18 cellular contexts compared by ENCODE assay signal in the genomic region with DNA sequence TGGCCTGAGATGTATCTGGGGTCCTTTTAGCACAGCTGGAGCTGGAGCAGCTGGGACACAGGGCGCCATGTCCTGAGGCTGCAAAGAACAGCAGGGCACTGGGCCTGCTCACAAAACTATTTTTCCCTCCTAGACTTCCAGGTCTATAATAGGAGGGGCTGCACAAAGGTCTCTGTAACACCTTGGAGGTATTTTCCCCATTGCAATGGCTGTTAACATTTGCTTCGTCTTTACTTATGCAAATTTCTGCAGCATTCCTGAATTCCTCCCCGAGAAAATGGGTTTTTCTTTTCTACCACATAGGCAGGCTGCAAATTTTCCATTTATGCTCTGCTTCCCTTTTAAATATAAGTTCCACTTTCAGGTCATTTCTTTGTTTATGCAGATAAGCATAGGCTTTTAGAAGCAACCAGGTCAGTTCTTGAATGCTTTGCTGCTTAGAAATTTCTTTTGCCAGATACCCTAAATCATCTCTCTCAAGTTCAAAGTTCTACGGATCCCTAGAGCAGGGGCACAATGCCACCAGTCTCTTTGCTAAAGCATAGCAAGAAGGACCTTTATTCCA.
A peak's percentile ranks its signal among the peaks of the same experiment; 100 is the strongest.
DNase-seq lines count a peak whose midpoint lies in the region; ATAC-seq and TF ChIP-seq lines count a peak whose summit lies in the region.
"Had no signal": no experiment of that assay in that cellular context is flagged by ENCODE, and none has a peak within 500 bp of the region (broad histone marks: within the 10 kb centered on the region; RNA-seq: fewer than 3 reads in every experiment).

No MANE protein-coding gene starts in this region.

- in situ Hi-C loops in GM13976 (cut with MboI; ENCODE audit: low sequenced_read_pairs, unreplicated experiment), result no loop called here

- no peak overlapping the region for H3K4ac ChIP-seq in mesenchymal stem cell (ENCODE audit: low read depth in 1 of 2, low read length in 2 of 2)

- H4K8ac ChIP-seq in mesenchymal stem cell (ENCODE audit: low read length), result no peak overlapping the region

- no peak overlapping the region for H3K14ac ChIP-seq in mesenchymal stem cell (ENCODE audit: low read length in 2 of 2)

- no peak overlapping the region for H2AK5ac ChIP-seq in mesenchymal stem cell (ENCODE audit: low read length, severe bottlenecking)

- WGBS in mesenchymal stem cell, result 85% methylated on average over 4 of the region's 4 CpGs

- H3K79me1 ChIP-seq in mesenchymal stem cell (replicated peaks; ENCODE audit: low read length, poor library complexity, severe bottlenecking), result no peaks in the 10 kb centered on the region

- H3K36me3 Mint-ChIP-seq in WTC11, result peaks cover 39% of the 10 kb centered on the region

- H2AFZ ChIP-seq in mesenchymal stem cell (ENCODE audit: low read depth, low read length), result no peak overlapping the region
- H2AFZ ChIP-seq: GM23248 had no signal

- peaks cover 3% of the 10 kb centered on the region for H3K27me3 Mint-ChIP-seq in WTC11 (ENCODE audit: low read depth)

- intact Hi-C loops in lower lobe of right lung (cut with DNase I), result no loop called here

- no peak overlapping the region for H2BK120ac ChIP-seq in mesenchymal stem cell (ENCODE audit: low read depth, low read length)

- no peak overlapping the region for H4K91ac ChIP-seq in mesenchymal stem cell (ENCODE audit: low read length)

- CTCF ChIA-PET in WTC11 (lab: Charles Lee), result no interaction called here

- H3K4me3 Mint-ChIP-seq in WTC11, result no peak overlapping the region
- H3K4me3 Mint-ChIP-seq: CD8-positive, alpha-beta memory T cell; HFFc6 had no signal

- peak overlapping the region; percentile 50; the same call in 1 of the 2 replicates for H3K27ac Mint-ChIP-seq in WTC11
- H3K27ac Mint-ChIP-seq: CD8-positive, alpha-beta memory T cell; HFFc6 had no signal

- H3K9ac ChIP-seq in HUES48 (ENCODE audit: low read depth, low read length), result no peak overlapping the region
- H3K9ac ChIP-seq in mesenchymal stem cell (ENCODE audit: low read length), result no peak overlapping the region
- H3K9ac ChIP-seq: BLaER1, GM23248 had no signal

- DNase-seq in ELF-1 (ENCODE audit: low read depth, low spot score), result peak; percentile 32
- DNase-seq in WTC11 (ENCODE audit: low spot score), result no peak
- DNase-seq in mesenchymal stem cell, result no peak
- DNase-seq in GM13976 (ENCODE audit: low spot score), result no peak
- DNase-seq in lower lobe of right lung, result no peak
- DNase-seq in foreskin melanocyte, result no peak
- DNase-seq: 8988T; AML-193; Caco-2; CD8-positive, alpha-beta memory T cell; DMS53; GM23248; HCEC 1CT; HFFc6; IMR-90; KBM-7 had no signal

- TF ChIP-seq CTCF in WTC11 (IDR thresholded peaks at IDR 0.05) (no peak), GM13976 (IDR thresholded peaks at IDR 0.05; ENCODE audit: borderline replicate concordance, control extremely low read depth, extremely low read depth, insufficient read depth, missing control alignments) (no peak), lower lobe of right lung (IDR thresholded peaks at IDR 0.05) (no peak)

- no peak overlapping the region for H3K4me2 ChIP-seq in mesenchymal stem cell (ENCODE audit: low read length, poor library complexity, severe bottlenecking)
- H3K4me2 ChIP-seq: BLaER1 had no signal

- no peaks in the 10 kb centered on the region for H3K27me3 ChIP-seq in HUES48 (ENCODE audit: control insufficient read depth, insufficient read depth, low read length)
- no peaks in the 10 kb centered on the region for H3K27me3 ChIP-seq in mesenchymal stem cell (ENCODE audit: control insufficient read depth in 1 of 2, insufficient read depth in 1 of 2, low read length in 2 of 2)
- H3K27me3 ChIP-seq in lower lobe of right lung (ENCODE audit: low read depth), result no peaks in the 10 kb centered on the region
- H3K27me3 ChIP-seq: BLaER1 had no signal

- H3K9me3 ChIP-seq in HUES48 (ENCODE audit: control insufficient read depth, insufficient read depth, low read length) (peaks cover 3% of the 10 kb centered on the region), mesenchymal stem cell (ENCODE audit: control insufficient read depth, low read length) (peaks cover 18% of the 10 kb centered on the region), lower lobe of right lung (peaks cover 15% of the 10 kb centered on the region)

- peaks cover 17% of the 10 kb centered on the region for H3K4me1 Mint-ChIP-seq in WTC11
- H3K4me1 Mint-ChIP-seq: CD8-positive, alpha-beta memory T cell had no signal

- no peak overlapping the region for H3K18ac ChIP-seq in mesenchymal stem cell (ENCODE audit: low read depth in 1 of 2, low read length in 2 of 2)

- H3K4me1 ChIP-seq in HUES48 (ENCODE audit: control insufficient read depth, insufficient read depth, low read length) (no peaks in the 10 kb centered on the region), mesenchymal stem cell (ENCODE audit: control insufficient read depth, insufficient read depth, low read depth, low read length) (peaks cover under 1% of the 10 kb centered on the region), lower lobe of right lung (peaks cover 10% of the 10 kb centered on the region)
- H3K4me1 ChIP-seq: BLaER1, Caco-2 had no signal

- peak overlapping the region; percentile 53 for H3K27ac ChIP-seq in HUES48 (ENCODE audit: low read depth, low read length)
- H3K27ac ChIP-seq in mesenchymal stem cell (ENCODE audit: low read length, poor library complexity, severe bottlenecking), result no peak overlapping the region
- no peak overlapping the region for H3K27ac ChIP-seq in lower lobe of right lung
- H3K27ac ChIP-seq: BLaER1, GM23248 had no signal

- H3K4me3 ChIP-seq in HUES48 (ENCODE audit: low read depth, low read length), result no peak overlapping the region
- H3K4me3 ChIP-seq in mesenchymal stem cell (ENCODE audit: insufficient read depth in 1 of 2, low read depth in 1 of 2, low read length in 2 of 2), result no peak overlapping the region
- no peak overlapping the region for H3K4me3 ChIP-seq in lower lobe of right lung
- H3K4me3 ChIP-seq: BLaER1, GM23248 had no signal

- H3K9me3 Mint-ChIP-seq in WTC11, result peaks cover 53% of the 10 kb centered on the region

- no peak overlapping the region for H2BK5ac ChIP-seq in mesenchymal stem cell (ENCODE audit: low read depth, low read length, poor library complexity, severe bottlenecking)

- POLR2A ChIA-PET in WTC11 (lab: Charles Lee), result no interaction called here

- H3K36me3 ChIP-seq in HUES48 (ENCODE audit: control insufficient read depth, insufficient read depth, low read length), result no peaks in the 10 kb centered on the region
- H3K36me3 ChIP-seq in mesenchymal stem cell (ENCODE audit: control insufficient read depth in 1 of 2, insufficient read depth in 2 of 2, low read depth in 1 of 2, low read length in 2 of 2), result no peaks in the 10 kb centered on the region
- H3K36me3 ChIP-seq in lower lobe of right lung, result no peaks in the 10 kb centered on the region
- H3K36me3 ChIP-seq: BLaER1 had no signal

- no peak overlapping the region for H2BK12ac ChIP-seq in mesenchymal stem cell (ENCODE audit: low read length in 2 of 2)

- peak overlapping the region; percentile 37 for H2BK15ac ChIP-seq in mesenchymal stem cell (ENCODE audit: low read depth, poor library complexity, severe bottlenecking)

- H3K23ac ChIP-seq in mesenchymal stem cell (ENCODE audit: low read length in 2 of 2), result no peak overlapping the region

- peak; percentile 98 for ATAC-seq in WTC11
- no peak for ATAC-seq in lower lobe of right lung

TF ChIP-seq in WTC11, 78 proteins besides CTCF, POLR2A, EP300 and RAD21 (continues in another document):
- no peak for TF ChIP-seq TP53 (CRISPR knock-in tag; IDR thresholded peaks at IDR 0.05)
- no peak for TF ChIP-seq CREB1 (CRISPR knock-in tag; IDR thresholded peaks at IDR 0.05)
- TF ChIP-seq, protein P1, sequence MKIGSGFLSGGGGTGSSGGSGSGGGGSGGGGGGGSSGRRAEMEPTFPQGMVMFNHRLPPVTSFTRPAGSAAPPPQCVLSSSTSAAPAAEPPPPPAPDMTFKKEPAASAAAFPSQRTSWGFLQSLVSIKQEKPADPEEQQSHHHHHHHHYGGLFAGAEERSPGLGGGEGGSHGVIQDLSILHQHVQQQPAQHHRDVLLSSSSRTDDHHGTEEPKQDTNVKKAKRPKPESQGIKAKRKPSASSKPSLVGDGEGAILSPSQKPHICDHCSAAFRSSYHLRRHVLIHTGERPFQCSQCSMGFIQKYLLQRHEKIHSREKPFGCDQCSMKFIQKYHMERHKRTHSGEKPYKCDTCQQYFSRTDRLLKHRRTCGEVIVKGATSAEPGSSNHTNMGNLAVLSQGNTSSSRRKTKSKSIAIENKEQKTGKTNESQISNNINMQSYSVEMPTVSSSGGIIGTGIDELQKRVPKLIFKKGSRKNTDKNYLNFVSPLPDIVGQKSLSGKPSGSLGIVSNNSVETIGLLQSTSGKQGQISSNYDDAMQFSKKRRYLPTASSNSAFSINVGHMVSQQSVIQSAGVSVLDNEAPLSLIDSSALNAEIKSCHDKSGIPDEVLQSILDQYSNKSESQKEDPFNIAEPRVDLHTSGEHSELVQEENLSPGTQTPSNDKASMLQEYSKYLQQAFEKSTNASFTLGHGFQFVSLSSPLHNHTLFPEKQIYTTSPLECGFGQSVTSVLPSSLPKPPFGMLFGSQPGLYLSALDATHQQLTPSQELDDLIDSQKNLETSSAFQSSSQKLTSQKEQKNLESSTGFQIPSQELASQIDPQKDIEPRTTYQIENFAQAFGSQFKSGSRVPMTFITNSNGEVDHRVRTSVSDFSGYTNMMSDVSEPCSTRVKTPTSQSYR (CRISPR knock-in tag; IDR thresholded peaks at IDR 0.05), result no peak
- TF ChIP-seq MYBL2 (CRISPR knock-in tag; IDR thresholded peaks at IDR 0.05), result no peak
- no peak for TF ChIP-seq PRRX2 (CRISPR knock-in tag; IDR thresholded peaks at IDR 0.05)
- TF ChIP-seq, protein P2, sequence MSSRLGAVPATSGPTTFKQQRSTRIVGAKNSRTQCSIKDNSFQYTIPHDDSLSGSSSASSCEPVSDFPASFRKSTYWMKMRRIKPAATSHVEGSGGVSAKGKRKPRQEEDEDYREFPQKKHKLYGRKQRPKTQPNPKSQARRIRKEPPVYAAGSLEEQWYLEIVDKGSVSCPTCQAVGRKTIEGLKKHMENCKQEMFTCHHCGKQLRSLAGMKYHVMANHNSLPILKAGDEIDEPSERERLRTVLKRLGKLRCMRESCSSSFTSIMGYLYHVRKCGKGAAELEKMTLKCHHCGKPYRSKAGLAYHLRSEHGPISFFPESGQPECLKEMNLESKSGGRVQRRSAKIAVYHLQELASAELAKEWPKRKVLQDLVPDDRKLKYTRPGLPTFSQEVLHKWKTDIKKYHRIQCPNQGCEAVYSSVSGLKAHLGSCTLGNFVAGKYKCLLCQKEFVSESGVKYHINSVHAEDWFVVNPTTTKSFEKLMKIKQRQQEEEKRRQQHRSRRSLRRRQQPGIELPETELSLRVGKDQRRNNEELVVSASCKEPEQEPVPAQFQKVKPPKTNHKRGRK (CRISPR knock-in tag; IDR thresholded peaks at IDR 0.05; ENCODE audit: borderline replicate concordance), result no peak
